In the genomic region with DNA sequence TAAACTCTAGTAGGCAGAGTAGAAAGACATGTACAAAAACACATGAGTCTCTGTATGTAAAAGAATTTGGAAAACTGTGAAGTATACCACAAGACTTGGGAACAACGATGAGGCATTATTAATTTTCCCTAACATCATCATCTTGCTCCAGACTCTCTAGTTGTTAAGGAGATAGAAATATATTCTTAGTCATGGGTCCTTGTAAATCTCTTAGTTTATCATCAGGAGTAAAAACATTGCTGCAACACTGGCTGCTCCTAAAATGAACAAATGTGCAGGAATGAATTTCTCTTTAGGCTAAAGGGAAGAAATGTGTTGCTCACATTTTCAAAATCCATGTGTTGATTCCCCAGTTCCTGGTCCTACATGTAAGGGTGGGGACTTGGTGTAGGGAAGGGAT, we compare ENCODE assay signal across 20 cellular contexts.
"Had no signal": no experiment of that assay in that cellular context is flagged by ENCODE, and none has a peak within 500 bp of the region (broad histone marks: within the 10 kb centered on the region; RNA-seq: fewer than 3 reads in every experiment).

No MANE protein-coding gene starts in this region.

- ATAC-seq: gastrocnemius medialis; heart right ventricle; left lung; left ventricle myocardium superior; lower lobe of right lung; naive thymus-derived CD4-positive, alpha-beta T cell had no signal

- H3K9me3 ChIP-seq: esophagus muscularis mucosa, gastrocnemius medialis, lower lobe of right lung had no signal

- H3K27me3 ChIP-seq: dorsolateral prefrontal cortex, esophagus muscularis mucosa, gastrocnemius medialis, heart right ventricle, left lung had no signal

- H3K4me3 ChIP-seq: coronary artery, dorsolateral prefrontal cortex, esophagus muscularis mucosa, gastrocnemius medialis, heart right ventricle, left lung, lower lobe of right lung had no signal

- H3K4me1 ChIP-seq: gastrocnemius medialis, heart right ventricle, left lung, lower lobe of right lung had no signal

- H3K36me3 ChIP-seq: esophagus muscularis mucosa, gastrocnemius medialis, heart right ventricle, left lung, lower lobe of right lung had no signal

- H3K27ac ChIP-seq: coronary artery, dorsolateral prefrontal cortex, esophagus muscularis mucosa, gastrocnemius medialis, heart right ventricle, left lung, lower lobe of right lung had no signal

- DNase-seq: dermis blood vessel endothelial cell; dorsolateral prefrontal cortex; effector CD4-positive, alpha-beta T cell; effector memory CD4-positive, alpha-beta T cell; foreskin fibroblast; foreskin melanocyte; gastrocnemius medialis; glutamatergic neuron; head of caudate nucleus; heart right ventricle; hippocampal formation; left cardiac atrium; left lung; left ventricle myocardium superior; lower lobe of right lung; mesendoderm; midbrain; naive thymus-derived CD4-positive, alpha-beta T cell had no signal
